In genomic region chr1:200034821-200035396, GRCh38 we compare ENCODE assay signal across 13 cellular contexts. TPM values are rescaled to one million over a fixed set of nuclear protein-coding genes. Genes with fewer than 3 reads are reported as not detected.
DNase-seq lines count a peak whose midpoint lies in the region; ATAC-seq, FAIRE-seq and TF ChIP-seq lines count a peak whose summit lies in the region.
"Had no signal": no experiment of that assay in that cellular context is flagged by ENCODE, and none has a peak within 500 bp of the region (broad histone marks: within the 10 kb centered on the region; RNA-seq: fewer than 3 reads in every experiment).

No MANE protein-coding gene starts in this region.

- no peaks in the 10 kb centered on the region for H3K9me3 ChIP-seq in A673 (ENCODE audit: low read depth, low read length, poor library complexity, severe bottlenecking)
- peaks cover 9% of the 10 kb centered on the region for H3K9me3 ChIP-seq in IMR-90 (ENCODE audit: control insufficient read depth, insufficient read depth, low read length)
- H3K9me3 ChIP-seq in endothelial cell of umbilical vein (replicated peaks; ENCODE audit: control insufficient read depth, insufficient read depth, low read length): no peaks in the 10 kb centered on the region
- H3K9me3 ChIP-seq in mucosa of rectum (ENCODE audit: control insufficient read depth in 2 of 2, low read length in 2 of 2): no peaks in the 10 kb centered on the region

- no peak overlapping the region for H2AK5ac ChIP-seq in IMR-90 (ENCODE audit: low read depth, low read length)

- no peaks in the 10 kb centered on the region for H3K79me1 ChIP-seq in IMR-90 (ENCODE audit: low read depth in 1 of 2, low read length in 2 of 2)

- no peak overlapping the region for H3K23ac ChIP-seq in IMR-90 (ENCODE audit: low read depth, low read length)

- H3K9ac ChIP-seq in IMR-90 (ENCODE audit: low read depth, low read length) (no peak overlapping the region), endothelial cell of umbilical vein (replicated peaks; ENCODE audit: extremely low read depth, insufficient read depth, low read length) (no peak overlapping the region), mucosa of rectum (ENCODE audit: low read depth in 1 of 2, low read length in 2 of 2) (peak overlapping the region; percentile 58 to 92)
- H3K9ac ChIP-seq: KMS-11 had no signal

- H2BK120ac ChIP-seq in IMR-90 (ENCODE audit: low read depth, low read length): no peak overlapping the region

- no peak overlapping the region for H3K14ac ChIP-seq in IMR-90 (replicated peaks; ENCODE audit: low read depth, low read length)

- no peak overlapping the region for H2BK20ac ChIP-seq in IMR-90 (ENCODE audit: low read depth, low read length)

- TF ChIP-seq RAD21 in IMR-90 (IDR thresholded peaks at IDR 0.05; ENCODE audit: low read length): no peak

- CTCF ChIA-PET in A673 (lab: Charles Lee) (no interaction called here), IMR-90 (lab: Yijun Ruan, JAX) (no interaction called here), endothelial cell of umbilical vein (lab: Charles Lee) (interaction anchor here (1.1 to 7.3 kb wide), 5 partner anchors 104 to 350 kb away, joined by 3 to 59 read pairs (median 3); no protein-coding TSS in a partner anchor)
- CTCF ChIA-PET in activated CD4-positive, alpha-beta T cell treated with anti-CD3 and anti-CD28 coated beads for 36 hours (lab: Charles Lee): interaction anchor here (0.7 kb wide), 1 partner anchor 306 kb away, joined by 3 read pairs; no protein-coding TSS in a partner anchor

- H4K20me1 ChIP-seq in IMR-90 (ENCODE audit: insufficient read depth, low read length) (no peaks in the 10 kb centered on the region), endothelial cell of umbilical vein (replicated peaks; ENCODE audit: control insufficient read depth, extremely low read depth, insufficient read depth, low read length) (no peaks in the 10 kb centered on the region)

- in situ Hi-C loops in IMR-90 (cut with MboI; ENCODE audit: low sequenced_read_pairs): no loop called here

- H3K27me3 ChIP-seq in A673 (replicated peaks; ENCODE audit: insufficient read depth, low read depth, low read length, poor library complexity) (peaks cover 97% of the 10 kb centered on the region), IMR-90 (ENCODE audit: control insufficient read depth, insufficient read depth, low read length) (peaks cover 86% of the 10 kb centered on the region), endothelial cell of umbilical vein (ENCODE audit: control insufficient read depth in 2 of 2, insufficient read depth in 2 of 2, low read length in 2 of 2) (peaks cover 31 to 92% of the 10 kb centered on the region in 2 experiments), mucosa of rectum (ENCODE audit: control insufficient read depth in 2 of 2, insufficient read depth in 2 of 2, low read length in 2 of 2) (peaks cover 15 to 16% of the 10 kb centered on the region in 2 donors)

- 8% methylated on average over 13 of the region's 24 CpGs; no CpG with 5 or more reads in 1 of the 2 experiments for WGBS in IMR-90 (ENCODE audit: extremely low coverage in 2 of 2, insufficient read length in 1 of 2), 2 experiments

- H3K36me3 ChIP-seq in A673 (ENCODE audit: insufficient read depth, low read length, poor library complexity, severe bottlenecking) (no peaks in the 10 kb centered on the region), IMR-90 (ENCODE audit: control insufficient read depth, insufficient read depth, low read length) (no peaks in the 10 kb centered on the region), endothelial cell of umbilical vein (ENCODE audit: control insufficient read depth in 2 of 2, extremely low read depth in 1 of 2, insufficient read depth in 2 of 2, low read length in 2 of 2) (no peaks in the 10 kb centered on the region), mucosa of rectum (ENCODE audit: control insufficient read depth in 2 of 2, insufficient read depth in 2 of 2, low read length in 2 of 2) (no peaks in the 10 kb centered on the region)

- H3K27ac ChIP-seq in A673 (ENCODE audit: low read depth, low read length, poor library complexity, severe bottlenecking) (no peak overlapping the region), IMR-90 (ENCODE audit: insufficient read depth, low read length) (no peak overlapping the region), endothelial cell of umbilical vein (ENCODE audit: insufficient read depth, low read depth, low read length) (no peak overlapping the region), mucosa of rectum (ENCODE audit: low read depth in 2 of 2, low read length in 2 of 2) (peak overlapping the region; percentile 52 to 80)
- H3K27ac ChIP-seq: KMS-11 had no signal

- no peak overlapping the region for H4K8ac ChIP-seq in IMR-90 (ENCODE audit: low read depth in 2 of 2, low read length in 2 of 2)

- BruUV-seq in A673 (replicated peaks; lab: Mats Ljungman, UMichigan): no TSS peak
- no TSS peak for BruUV-seq in IMR-90 (replicated peaks; lab: Mats Ljungman, UMichigan)
- no TSS peak for BruUV-seq in endothelial cell of umbilical vein (replicated peaks; lab: Mats Ljungman, UMichigan)

- dilution Hi-C loops in IMR-90 (cut with HindIII; ENCODE audit: low sequenced_read_pairs, unreplicated experiment): no loop called here
- dilution Hi-C loops in endothelial cell of umbilical vein (cut with MboI; ENCODE audit: extremely low pct_ligation_motif_present, low sequenced_read_pairs): no loop called here

- H4K91ac ChIP-seq in IMR-90 (ENCODE audit: insufficient read depth, low read depth, low read length): no peak overlapping the region

- H3K4me3 Mint-ChIP-seq in activated CD4-positive, alpha-beta T cell treated with anti-CD3 and anti-CD28 coated beads for 36 hours: no peak overlapping the region

- H3K4me1 Mint-ChIP-seq in activated CD4-positive, alpha-beta T cell treated with anti-CD3 and anti-CD28 coated beads for 36 hours: peaks cover 20% of the 10 kb centered on the region

- H2BK15ac ChIP-seq in IMR-90 (ENCODE audit: low read depth, low read length): no peak overlapping the region

- no peaks in the 10 kb centered on the region for H3K9me3 Mint-ChIP-seq in activated CD4-positive, alpha-beta T cell treated with anti-CD3 and anti-CD28 coated beads for 36 hours (ENCODE audit: low read depth)

- no peak overlapping the region for H3K56ac ChIP-seq in IMR-90 (ENCODE audit: extremely low read depth, insufficient read depth, low read length)

- no peaks in the 10 kb centered on the region for H3K36me3 Mint-ChIP-seq in activated CD4-positive, alpha-beta T cell treated with anti-CD3 and anti-CD28 coated beads for 36 hours (ENCODE audit: low read depth)

- DNase-seq in A673 (ENCODE audit: low spot score) (peak; percentile 55), IMR-90 (peak; percentile 31), endothelial cell of umbilical vein (ENCODE audit: low read depth, low spot score) (peak; percentile 38)
- no peak for DNase-seq in stimulated activated CD4-positive, alpha-beta T cell treated with anti-CD3 and anti-CD28 coated beads, Interleukin-2, amount 100 ng/mL, for 24 hours
- DNase-seq in activated CD4-positive, alpha-beta T cell treated with anti-CD3 and anti-CD28 coated beads for 36 hours: no peak
- DNase-seq: AML-193, GF-D8, T-helper 9 cell had no signal

- no peak overlapping the region for H2AK9ac ChIP-seq in IMR-90 (replicated peaks; ENCODE audit: low read depth, low read length, poor library complexity)

- no peak overlapping the region for H3K27ac Mint-ChIP-seq in activated CD4-positive, alpha-beta T cell treated with anti-CD3 and anti-CD28 coated beads for 36 hours

- intact Hi-C loops in A673 (cut with micrococcal nuclease; ENCODE audit: unreplicated experiment) (loop anchor here (10.0 kb wide), 1 partner anchor 350 kb away; no protein-coding TSS in a partner anchor), IMR-90 (cut with micrococcal nuclease) (loop anchor here (5.0 kb wide), 1 partner anchor 353 kb away; no protein-coding TSS in a partner anchor), endothelial cell of umbilical vein (cut with micrococcal nuclease) (loop anchor here (5.0 kb wide), 3 partner anchors 253 to 377 kb away; partner anchors contain the start of gene ZNF281)
- intact Hi-C loops in activated CD4-positive, alpha-beta T cell treated with anti-CD3 and anti-CD28 coated beads for 36 hours (cut with DNase I, micrococcal nuclease): no loop called here

- FAIRE-seq in endothelial cell of umbilical vein (lab: Jason Lieb, UNC): peak; percentile 63

- H3K27me3 Mint-ChIP-seq in activated CD4-positive, alpha-beta T cell treated with anti-CD3 and anti-CD28 coated beads for 36 hours: peaks cover 45% of the 10 kb centered on the region

- ATAC-seq in IMR-90 (ENCODE audit: low read depth) (peak; percentile 35; the same call in 1 of the 2 replicates), esophagus mucosa (no peak), HG02623 (IDR thresholded peaks at IDR 0.05; ENCODE audit: unreplicated experiment) (no peak)
- no peak for ATAC-seq in activated CD4-positive, alpha-beta T cell treated with anti-CD3 and anti-CD28 coated beads for 36 hours

- no peak overlapping the region for H3K18ac ChIP-seq in IMR-90 (ENCODE audit: low read depth, low read length)

- TF ChIP-seq POLR2A in IMR-90 (IDR thresholded peaks at IDR 0.05; ENCODE audit: low read depth, low read length) (no peak), endothelial cell of umbilical vein (IDR thresholded peaks at IDR 0.05; ENCODE audit: low read depth, low read length) (no peak)

- peaks cover 3% of the 10 kb centered on the region for H3K4me1 ChIP-seq in A673 (ENCODE audit: insufficient read depth, low read length, poor library complexity, severe bottlenecking)
- H3K4me1 ChIP-seq in IMR-90 (ENCODE audit: control insufficient read depth, insufficient read depth, low read length): peaks cover 4% of the 10 kb centered on the region
- H3K4me1 ChIP-seq in endothelial cell of umbilical vein (ENCODE audit: control insufficient read depth, extremely low read depth, insufficient read depth, low read length): peaks cover 9% of the 10 kb centered on the region
- peaks cover 28 to 47% of the 10 kb centered on the region in 2 donors for H3K4me1 ChIP-seq in mucosa of rectum (ENCODE audit: control insufficient read depth in 2 of 2, insufficient read depth in 2 of 2, low read length in 2 of 2)

- TF ChIP-seq CTCF in A673 (conservative IDR thresholded peaks at IDR 0.05; ENCODE audit: low read depth, low read length) (no peak), IMR-90 (conservative IDR thresholded peaks at IDR 0.05; ENCODE audit: low read depth, low read length) (no peak), endothelial cell of umbilical vein (IDR thresholded peaks at IDR 0.05; ENCODE audit: extremely low read depth in 1 of 2, insufficient read depth in 1 of 2, low read depth in 1 of 2, low read length in 2 of 2) (no peak)

- H3K9me1 ChIP-seq in IMR-90 (ENCODE audit: insufficient read depth, low read length) (no peaks in the 10 kb centered on the region), endothelial cell of umbilical vein (replicated peaks; ENCODE audit: control insufficient read depth, extremely low read depth, insufficient read depth, low read length) (no peaks in the 10 kb centered on the region)

- H3K4me2 ChIP-seq in IMR-90 (ENCODE audit: low read depth, low read length) (peak overlapping the region; percentile 90), endothelial cell of umbilical vein (ENCODE audit: insufficient read depth, low read length) (peak overlapping the region; percentile 34)
- H3K4me2 ChIP-seq: KMS-11 had no signal

- no peak overlapping the region for H4K5ac ChIP-seq in IMR-90 (ENCODE audit: low read depth, low read length)

- H3K4me3 ChIP-seq in A673 (ENCODE audit: low read depth, low read length, poor library complexity, severe bottlenecking): peak overlapping the region; percentile 9
- H3K4me3 ChIP-seq in IMR-90 (ENCODE audit: insufficient read depth, low read depth, low read length): peak overlapping the region; percentile 10
- peak overlapping the region in 2 of 3 experiments; percentile 8 to 33 for H3K4me3 ChIP-seq in endothelial cell of umbilical vein (replicated peaks in 1 of 3; ENCODE audit: insufficient read depth in 1 of 3, low read depth in 1 of 3, low read length in 3 of 3)
- peak overlapping the region; percentile 59 to 70 for H3K4me3 ChIP-seq in mucosa of rectum (ENCODE audit: low read length in 2 of 2)
- H3K4me3 ChIP-seq: lung had no signal

- H2AFZ ChIP-seq in IMR-90 (replicated peaks; ENCODE audit: low read length, poor library complexity) (no peak overlapping the region), endothelial cell of umbilical vein (ENCODE audit: low read depth, low read length) (no peak overlapping the region)

- H3K79me2 ChIP-seq in endothelial cell of umbilical vein (ENCODE audit: control insufficient read depth, insufficient read depth, low read length): no peaks in the 10 kb centered on the region

- POLR2A ChIA-PET in A673 (lab: Charles Lee; ENCODE audit: low non-redundant PET) (interaction anchor here (0.7 kb wide), 1 partner anchor 28 kb away, joined by 6 read pairs; no protein-coding TSS in a partner anchor), IMR-90 (lab: Charles Lee; ENCODE audit: unreplicated experiment) (no interaction called here), endothelial cell of umbilical vein (lab: Charles Lee) (interaction anchor here (1.0 kb wide), 1 partner anchor 41 kb away, joined by 3 read pairs; no protein-coding TSS in a partner anchor)
- POLR2A ChIA-PET in activated CD4-positive, alpha-beta T cell treated with anti-CD3 and anti-CD28 coated beads for 36 hours (lab: Charles Lee): interaction anchor here (0.6 kb wide), 1 partner anchor 264 kb away, joined by 4 read pairs; no protein-coding TSS in a partner anchor

- no peak overlapping the region for H2BK5ac ChIP-seq in IMR-90 (ENCODE audit: low read depth, low read length, poor library complexity, severe bottlenecking)

- H3K4ac ChIP-seq in IMR-90 (ENCODE audit: low read depth, low read length): no peak overlapping the region

RNA-seq across cellular contexts. Expression of gene NR5A2, which starts 7.4 kb away (rescaled TPM):
- total RNA-seq in A673 (2021): not detected in 2 replicates
- total RNA-seq in IMR-90 (2012; rRNA removed): under 0.01 and 0.18 TPM in 2 replicates
- 0.03 TPM in 2 replicates for polyA plus RNA-seq in IMR-90 (2012; rRNA removed)
- polyA plus RNA-seq in IMR-90 (2012; cell fraction: cytosol; rRNA removed): not detected in 2 replicates
- 0.01 TPM in 1 of 2 replicates, not detected in the other for polyA plus RNA-seq in IMR-90 (2012; cell fraction: nucleus; rRNA removed; ENCODE audit: low replicate concordance)
- 10.6 and 12.1 TPM in 2 replicates for total RNA-seq in endothelial cell of umbilical vein
- polyA plus RNA-seq in endothelial cell of umbilical vein: 2.7 and 3.4 TPM in 2 replicates
- polyA plus RNA-seq in endothelial cell of umbilical vein (2011; cell fraction: cytosol; rRNA removed): 3.8 and 4.5 TPM in 2 replicates
- 6.9 and 10.0 TPM in 2 replicates for polyA plus RNA-seq in endothelial cell of umbilical vein (2011; cell fraction: nucleus; rRNA removed)
- 0.04 and 0.05 TPM in 2 replicates for polyA plus RNA-seq in endothelial cell of umbilical vein (2012)
- polyA minus RNA-seq in endothelial cell of umbilical vein: 12.4 and 14.7 TPM in 2 replicates
- polyA minus RNA-seq in endothelial cell of umbilical vein (2011; cell fraction: cytosol; rRNA and poly(A)+ RNA removed): not detected
- 19.0 and 34.1 TPM in 2 replicates for polyA minus RNA-seq in endothelial cell of umbilical vein (2011; cell fraction: nucleus; rRNA and poly(A)+ RNA removed)
- total RNA-seq in esophagus mucosa: 0.60 TPM
- total RNA-seq in activated CD4-positive, alpha-beta T cell treated with anti-CD3 and anti-CD28 coated beads for 36 hours: not detected

Comparison
In these comparisons a context has a peak if more than half of its experiments do, and no peak if none do; other contexts are left out.
1. DNase-seq: peak in A673 (single experiment), IMR-90 (single experiment) and endothelial cell of umbilical vein (single experiment); none in stimulated activated CD4-positive, alpha-beta T cell treated with anti-CD3 and anti-CD28 coated beads, Interleukin-2, amount 100 ng/mL, for 24 hours (0 of 2) and activated CD4-positive, alpha-beta T cell treated with anti-CD3 and anti-CD28 coated beads for 36 hours (single experiment).
2. H3K27ac ChIP-seq: peak in mucosa of rectum (2 of 2); none in A673 (single experiment), IMR-90 (single experiment) and endothelial cell of umbilical vein (single experiment).
3. H3K4me3 ChIP-seq: peak in every context shown above with its lines; median percentile 64 in mucosa of rectum; 20 in endothelial cell of umbilical vein; 10 in IMR-90; 9 in A673.
4. H3K9ac ChIP-seq: peak in mucosa of rectum (2 of 2); none in IMR-90 (single experiment) and endothelial cell of umbilical vein (single experiment).
5. CTCF ChIA-PET loops: an anchor here in endothelial cell of umbilical vein (1.1 to 7.3 kb wide) and activated CD4-positive, alpha-beta T cell treated with anti-CD3 and anti-CD28 coated beads for 36 hours (0.7 kb wide); none called in A673 and IMR-90.
6. intact Hi-C loops: an anchor here in A673 (10.0 kb wide), IMR-90 (5.0 kb wide) and endothelial cell of umbilical vein (5.0 kb wide); none called in activated CD4-positive, alpha-beta T cell treated with anti-CD3 and anti-CD28 coated beads for 36 hours.